Comparison of ENCODE assay signal across 1 cellular context in the genomic region with DNA sequence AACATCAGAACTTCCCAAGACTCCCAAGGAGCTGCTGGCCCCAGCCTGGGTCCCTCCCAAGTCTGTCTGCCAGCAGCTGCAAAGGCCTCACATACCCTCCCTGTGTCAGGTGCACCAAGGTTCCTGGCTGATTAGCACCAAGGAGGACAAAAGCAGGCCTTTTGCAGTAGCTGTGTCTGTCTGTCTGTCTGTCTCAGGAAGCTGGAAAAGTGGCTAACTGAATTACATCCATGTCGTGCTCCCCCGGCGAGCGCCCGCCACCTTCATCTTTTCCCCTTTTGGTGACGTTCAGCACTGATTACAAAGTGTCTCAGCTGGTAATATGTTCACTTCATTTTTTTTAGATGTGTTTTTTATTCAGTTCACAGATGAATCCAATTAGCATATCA.
TF ChIP-seq lines count a peak whose summit lies in the region.

No MANE protein-coding gene starts in this region.

TF ChIP-seq in H1, 55 proteins besides CTCF, POLR2A, EP300 and RAD21:
- TF ChIP-seq E2F6 (IDR thresholded peaks at IDR 0.05), result no peak
- TF ChIP-seq EZH2 (IDR thresholded peaks at IDR 0.05; ENCODE audit: low read depth, low read length, severe bottlenecking), result no peak
- no peak for TF ChIP-seq HDAC2 (IDR thresholded peaks at IDR 0.05; ENCODE audit: borderline replicate concordance in 1 of 2, low read depth in 2 of 2, low read length in 2 of 2)
- TF ChIP-seq SRF (IDR thresholded peaks at IDR 0.05; ENCODE audit: low read depth, low read length), result no peak
- no peak for TF ChIP-seq BACH1 (IDR thresholded peaks at IDR 0.05; ENCODE audit: low read length)
- TF ChIP-seq TEAD4 (IDR thresholded peaks at IDR 0.05; ENCODE audit: low read depth, low read length), result no peak
- TF ChIP-seq TCF12 (IDR thresholded peaks at IDR 0.05; ENCODE audit: low read depth, low read length), result no peak
